In the genomic region with DNA sequence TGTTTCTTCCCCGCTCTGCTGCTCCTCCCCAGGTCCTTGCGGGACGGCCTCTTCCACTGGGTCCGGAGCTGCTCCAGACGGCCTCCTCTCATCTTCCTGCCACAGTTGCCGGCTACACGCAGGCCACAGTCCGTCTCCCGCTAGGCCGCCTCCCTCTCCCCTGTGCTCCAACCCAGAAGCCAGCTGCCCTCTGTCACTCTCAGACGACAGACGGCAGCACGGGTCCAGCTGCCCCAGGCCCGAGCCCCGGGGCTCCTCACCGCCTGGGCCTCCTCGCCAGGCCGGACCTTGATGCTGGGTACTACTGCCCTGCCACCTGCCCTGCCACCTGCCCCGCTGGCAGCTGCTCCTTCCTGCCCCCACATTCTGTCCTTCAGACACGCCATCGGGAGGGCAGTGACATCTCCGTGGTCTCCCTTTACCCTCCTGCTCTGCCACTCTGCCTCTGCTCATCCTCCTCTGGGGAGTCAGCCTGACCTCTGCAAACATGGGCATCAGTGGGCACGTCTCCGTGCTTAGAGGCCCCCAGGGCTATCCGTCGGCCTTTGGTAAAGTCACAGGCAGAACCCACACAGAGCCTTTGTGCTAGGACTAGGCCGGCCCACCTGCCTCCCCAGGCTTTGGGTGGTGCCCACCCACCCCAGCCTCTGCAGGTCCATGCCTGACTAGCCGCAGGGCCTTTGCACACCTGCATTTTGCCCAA, we compare ENCODE assay signal across 9 cellular contexts. TPM values are rescaled to one million over a fixed set of nuclear protein-coding genes. Genes with fewer than 3 reads are reported as not detected.
A peak's percentile ranks its signal among the peaks of the same experiment; 100 is the strongest.
DNase-seq lines count a peak whose midpoint lies in the region; ATAC-seq and TF ChIP-seq lines count a peak whose summit lies in the region.
"Had no signal": no experiment of that assay in that cellular context is flagged by ENCODE, and none has a peak within 500 bp of the region (broad histone marks: within the 10 kb centered on the region; RNA-seq: fewer than 3 reads in every experiment).

No MANE protein-coding gene starts in this region.

- DNase-seq in activated CD8-positive, alpha-beta memory T cell treated with anti-CD3 and anti-CD28 coated beads for 24 hours, result peak; percentile 53
- DNase-seq in activated CD8-positive, alpha-beta memory T cell treated with anti-CD3 and anti-CD28 coated beads, Interleukin-2, amount 50 U/mL, for 48 hours, result no peak
- DNase-seq in glutamatergic neuron (peak; percentile 80), sciatic nerve (ENCODE audit: low spot score) (peak; percentile 43)
- DNase-seq: RPMI8226 had no signal

- POLR2A ChIA-PET in HEK293 (lab: Yijun Ruan, JAX), result interaction anchor here (0.5 kb wide), 1 partner anchor 25 kb away, joined by 3 read pairs; no protein-coding TSS in a partner anchor

- CTCF ChIA-PET in HEK293 (lab: Yijun Ruan, JAX), result interaction anchor here (0.7 kb wide), 1 partner anchor 41 kb away, joined by 3 read pairs; no protein-coding TSS in a partner anchor

- no peaks in the 10 kb centered on the region for H3K4me1 ChIP-seq in HEK293 (ENCODE audit: control insufficient read depth, insufficient read depth, low read length)

- H3K36me3 Mint-ChIP-seq in glutamatergic neuron (ENCODE audit: unreplicated experiment), result no peaks in the 10 kb centered on the region

- peak overlapping the region; percentile 63 for H3K4me3 Mint-ChIP-seq in glutamatergic neuron (ENCODE audit: unreplicated experiment)

- intact Hi-C loops in sciatic nerve (cut with DNase I), result no loop called here

- H3K4me1 Mint-ChIP-seq in glutamatergic neuron (ENCODE audit: low read depth, unreplicated experiment), result peaks cover 15% of the 10 kb centered on the region

- peak overlapping the region; percentile 91 for H3K27ac Mint-ChIP-seq in glutamatergic neuron (ENCODE audit: unreplicated experiment)

- H3K27me3 Mint-ChIP-seq in glutamatergic neuron (ENCODE audit: unreplicated experiment), result peaks cover 13% of the 10 kb centered on the region

- H3K4me3 ChIP-seq in HEK293 (ENCODE audit: low read depth, low read length), result no peak overlapping the region

- ATAC-seq in sciatic nerve (no peak), HG03025 (IDR thresholded peaks at IDR 0.05; ENCODE audit: low FRiP score, unreplicated experiment) (no peak), HG02571 (IDR thresholded peaks at IDR 0.05; ENCODE audit: unreplicated experiment) (no peak), GM21381 (IDR thresholded peaks at IDR 0.05; ENCODE audit: unreplicated experiment) (no peak)

- peaks cover 12% of the 10 kb centered on the region for H3K9me3 Mint-ChIP-seq in glutamatergic neuron (ENCODE audit: unreplicated experiment)

- H3K27ac ChIP-seq in HEK293 (ENCODE audit: extremely low read depth, low read depth, low read length), result no peak overlapping the region

- H3K36me3 ChIP-seq in HEK293 (ENCODE audit: control insufficient read depth in 2 of 2, insufficient read depth in 1 of 2, low read length in 2 of 2), result no peaks in the 10 kb centered on the region

- TF ChIP-seq CTCF in HEK293 (tag by site-specific recombination; IDR thresholded peaks at IDR 0.05) (no peak), glutamatergic neuron (IDR thresholded peaks at IDR 0.05; ENCODE audit: partially characterized antibody, unreplicated experiment) (no peak)

- no peaks in the 10 kb centered on the region for H3K9me3 ChIP-seq in HEK293 (ENCODE audit: control insufficient read depth, insufficient read depth, low read depth, low read length)

TF ChIP-seq in HEK293, 187 proteins besides CTCF, POLR2A, EP300 and RAD21:
- TF ChIP-seq ZNF791 (tag by site-specific recombination; IDR thresholded peaks at IDR 0.05), result no peak
- TF ChIP-seq ZNF623 (tag by site-specific recombination; IDR thresholded peaks at IDR 0.05), result peak; percentile 65
- no peak for TF ChIP-seq KLF16 (tag by site-specific recombination; IDR thresholded peaks at IDR 0.05)
- TF ChIP-seq, protein P1, sequence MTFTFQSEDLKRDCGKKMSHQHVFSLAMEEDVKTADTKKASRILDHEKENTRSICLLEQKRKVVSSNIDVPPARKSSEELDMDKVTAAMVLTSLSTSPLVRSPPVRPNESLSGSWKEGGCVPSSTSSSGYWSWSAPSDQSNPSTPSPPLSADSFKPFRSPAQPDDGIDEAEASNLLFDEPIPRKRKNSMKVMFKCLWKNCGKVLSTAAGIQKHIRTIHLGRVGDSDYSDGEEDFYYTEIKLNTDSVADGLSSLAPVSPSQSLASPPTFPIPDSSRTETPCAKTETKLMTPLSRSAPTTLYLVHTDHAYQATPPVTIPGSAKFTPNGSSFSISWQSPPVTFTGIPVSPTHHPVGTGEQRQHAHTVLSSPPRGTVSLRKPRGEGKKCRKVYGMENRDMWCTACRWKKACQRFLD (tag by site-specific recombination; IDR thresholded peaks at IDR 0.05), result no peak
- TF ChIP-seq ZNF48 (tag by site-specific recombination; IDR thresholded peaks at IDR 0.05), result no peak
- no peak for TF ChIP-seq ZFHX2 (tag by site-specific recombination; conservative IDR thresholded peaks at IDR 0.05)
- TF ChIP-seq SALL2 (tag by site-specific recombination; IDR thresholded peaks at IDR 0.05; ENCODE audit: borderline replicate concordance), result no peak
- TF ChIP-seq, protein P2, sequence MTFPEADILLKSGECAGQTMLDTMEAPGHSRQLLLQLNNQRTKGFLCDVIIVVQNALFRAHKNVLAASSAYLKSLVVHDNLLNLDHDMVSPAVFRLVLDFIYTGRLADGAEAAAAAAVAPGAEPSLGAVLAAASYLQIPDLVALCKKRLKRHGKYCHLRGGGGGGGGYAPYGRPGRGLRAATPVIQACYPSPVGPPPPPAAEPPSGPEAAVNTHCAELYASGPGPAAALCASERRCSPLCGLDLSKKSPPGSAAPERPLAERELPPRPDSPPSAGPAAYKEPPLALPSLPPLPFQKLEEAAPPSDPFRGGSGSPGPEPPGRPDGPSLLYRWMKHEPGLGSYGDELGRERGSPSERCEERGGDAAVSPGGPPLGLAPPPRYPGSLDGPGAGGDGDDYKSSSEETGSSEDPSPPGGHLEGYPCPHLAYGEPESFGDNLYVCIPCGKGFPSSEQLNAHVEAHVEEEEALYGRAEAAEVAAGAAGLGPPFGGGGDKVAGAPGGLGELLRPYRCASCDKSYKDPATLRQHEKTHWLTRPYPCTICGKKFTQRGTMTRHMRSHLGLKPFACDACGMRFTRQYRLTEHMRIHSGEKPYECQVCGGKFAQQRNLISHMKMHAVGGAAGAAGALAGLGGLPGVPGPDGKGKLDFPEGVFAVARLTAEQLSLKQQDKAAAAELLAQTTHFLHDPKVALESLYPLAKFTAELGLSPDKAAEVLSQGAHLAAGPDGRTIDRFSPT (tag by site-specific recombination; IDR thresholded peaks at IDR 0.05), result no peak
- TF ChIP-seq ZNF830 (tag by site-specific recombination; IDR thresholded peaks at IDR 0.05; ENCODE audit: low read depth), result no peak

RNA-seq across cellular contexts. Expression of a gene that starts 43.1 kb away (rescaled TPM):
- total RNA-seq in glutamatergic neuron (ENCODE audit: unreplicated experiment) (not detected), sciatic nerve (0.36 TPM)

RNA-seq across cellular contexts. Expression of a gene that starts 53.7 kb away (rescaled TPM):
- not detected for total RNA-seq in glutamatergic neuron (ENCODE audit: unreplicated experiment)
- total RNA-seq in sciatic nerve, result 1.5 TPM

RNA-seq across cellular contexts. Expression of a gene that starts 55.7 kb away (rescaled TPM):
- total RNA-seq in glutamatergic neuron (ENCODE audit: unreplicated experiment) (not detected), sciatic nerve (0.80 TPM)
